ENCODE assay signal across 8 cellular contexts in genomic region chr19:12668937-12669271, GRCh38. TPM values are rescaled to one million over a fixed set of nuclear protein-coding genes. Genes with fewer than 3 reads are reported as not detected.
DNase-seq lines count a peak whose midpoint lies in the region; ATAC-seq and TF ChIP-seq lines count a peak whose summit lies in the region.

No MANE protein-coding gene starts in this region.

- ATAC-seq in psoas muscle, result peak; percentile 7 to 31 (median 12)

- intact Hi-C loops in psoas muscle (cut with DNase I), result no loop called here

- H3K27me3 ChIP-seq in right atrium auricular region (no peaks in the 10 kb centered on the region), psoas muscle (ENCODE audit: insufficient read depth in 3 of 3, low read length in 2 of 3) (no peaks in the 10 kb centered on the region)

- H3K4me1 ChIP-seq in right atrium auricular region, result peaks cover 0 to 41% of the 10 kb centered on the region in 2 donors
- H3K4me1 ChIP-seq in psoas muscle, result peaks cover 33% of the 10 kb centered on the region

- peak overlapping the region; percentile 97 to 99 for H3K27ac ChIP-seq in right atrium auricular region
- peak overlapping the region; percentile 98 for H3K27ac ChIP-seq in psoas muscle

- TF ChIP-seq CTCF in right atrium auricular region (IDR thresholded peaks at IDR 0.05) (no peak), psoas muscle (IDR thresholded peaks at IDR 0.05) (no peak)

- DNase-seq in NCI-H2196 treated with DMSO at 0.1 percent for 48 hours (lab: John Stamatoyannopoulos, UW; ENCODE audit: unreplicated experiment), result peak; percentile 10
- no peak for DNase-seq in NCI-H2196 (lab: John Stamatoyannopoulos, UW; ENCODE audit: unreplicated experiment)
- DNase-seq in SW480 (ENCODE audit: low spot score), result peak; percentile 53
- DNase-seq in amniotic epithelial cell (ENCODE audit: low read depth), result peak; percentile 68
- peak; percentile 63 for DNase-seq in right atrium auricular region (ENCODE audit: low spot score)
- DNase-seq in psoas muscle, result peak; percentile 60 to 80
- DNase-seq in hippocampal formation (lab: John Stamatoyannopoulos, UW), result no peak
- no peak for DNase-seq in inferior parietal cortex (ENCODE audit: extremely low spot score)

- H3K36me3 ChIP-seq in right atrium auricular region, result peaks cover 7% of the 10 kb centered on the region
- peaks cover 0 to 44% of the 10 kb centered on the region in 2 donors for H3K36me3 ChIP-seq in psoas muscle (ENCODE audit: insufficient read depth in 1 of 2, low read depth in 1 of 2)

- 0 to 1% (median 1%) methylated on average over 24 of the region's 24 CpGs for WGBS in psoas muscle, 3 donors

- H3K9me3 ChIP-seq in right atrium auricular region, result no peaks in the 10 kb centered on the region
- no peaks in the 10 kb centered on the region for H3K9me3 ChIP-seq in psoas muscle

- H3K4me3 ChIP-seq in right atrium auricular region, result peak overlapping the region; percentile 86 to 93
- H3K4me3 ChIP-seq in psoas muscle, result peak overlapping the region; percentile 98

RNA-seq across cellular contexts. Expression of gene WDR83, which starts 2.3 kb away (rescaled TPM):
- total RNA-seq in right atrium auricular region (10 to 100 TPM; 10.1 to 11.6 TPM), psoas muscle (1 to 10 TPM; 1.8 to 5.8 (median 3.7) TPM)
- 1 to 10 TPM; 3.8 to 9.1 (median 5.8) TPM for polyA plus RNA-seq in psoas muscle

RNA-seq across cellular contexts. Expression of gene MAN2B1, which starts 2.4 kb away (rescaled TPM):
- total RNA-seq in right atrium auricular region (10 to 100 TPM; 33.7 to 35.5 TPM), psoas muscle (10 to 100 TPM; 14.6 to 20.5 (median 16.2) TPM)
- polyA plus RNA-seq in psoas muscle, result 10 to 100 TPM in 2 of 3 donors, 1 to 10 TPM in 1; 9.6 to 17.8 (median 14.1) TPM

RNA-seq across cellular contexts. Expression of gene DHPS, which starts 12.8 kb away (rescaled TPM):
- total RNA-seq in right atrium auricular region (10 to 100 TPM; 59.8 to 60.1 TPM), psoas muscle (10 to 100 TPM; 75.6 to 86.7 (median 82.9) TPM)
- 10 to 100 TPM; 70.0 to 84.2 (median 83.8) TPM for polyA plus RNA-seq in psoas muscle

RNA-seq across cellular contexts. Expression of gene GNG14, which starts 18.9 kb away (rescaled TPM):
- total RNA-seq in right atrium auricular region (not detected), psoas muscle (not detected)
- not detected for polyA plus RNA-seq in psoas muscle

RNA-seq across cellular contexts. Expression of gene FBXW9, which starts 27.5 kb away (rescaled TPM):
- total RNA-seq in right atrium auricular region (1 to 10 TPM; 1.8 TPM), psoas muscle (1 to 10 TPM; 1.2 to 2.2 (median 1.6) TPM)
- 1 to 10 TPM; 4.1 to 9.2 (median 4.4) TPM for polyA plus RNA-seq in psoas muscle

Comparison
In these comparisons a context has a peak if more than half of its experiments do, and no peak if none do; other contexts are left out.
1. DNase-seq: peak in NCI-H2196 treated with DMSO at 0.1 percent for 48 hours (single experiment), SW480 (single experiment), amniotic epithelial cell (single experiment), right atrium auricular region (single experiment) and psoas muscle (2 of 2); none in NCI-H2196 (single experiment), hippocampal formation (0 of 2) and inferior parietal cortex (single experiment).